ENCODE assay signal across 11 cellular contexts in genomic region chr10:8045728-8046494, GRCh38. TPM values are rescaled to one million over a fixed set of nuclear protein-coding genes. Genes with fewer than 3 reads are reported as not detected.
DNase-seq lines count a peak whose midpoint lies in the region; ATAC-seq and TF ChIP-seq lines count a peak whose summit lies in the region.
"Had no signal": no experiment of that assay in that cellular context is flagged by ENCODE, and none has a peak within 500 bp of the region (broad histone marks: within the 10 kb centered on the region; RNA-seq: fewer than 3 reads in every experiment).

No MANE protein-coding gene starts in this region.

- ATAC-seq in effector memory CD8-positive, alpha-beta T cell (replicated peaks) = no peak
- ATAC-seq in left lobe of liver (no peak), HG02798 (IDR thresholded peaks at IDR 0.05; ENCODE audit: poor library complexity, unreplicated experiment) (no peak), GM18502 (IDR thresholded peaks at IDR 0.05; ENCODE audit: poor library complexity, unreplicated experiment) (no peak), GM18870 (IDR thresholded peaks at IDR 0.05; ENCODE audit: unreplicated experiment) (no peak)
- ATAC-seq: left colon had no signal

- no peaks in the 10 kb centered on the region for H3K79me2 ChIP-seq in MM.1S (ENCODE audit: low read length)

- H4K20me1 ChIP-seq in MM.1S (ENCODE audit: insufficient read depth, low read length) = no peaks in the 10 kb centered on the region

- H3K4me1 Mint-ChIP-seq in effector memory CD8-positive, alpha-beta T cell (ENCODE audit: low read depth in 2 of 2) = peaks cover 58 to 64% of the 10 kb centered on the region in 2 donors

- no peak for TF ChIP-seq CTCF in GM06990 (IDR thresholded peaks at IDR 0.05; ENCODE audit: insufficient read depth, low read length, poor library complexity, severe bottlenecking)
- TF ChIP-seq CTCF in MM.1S (IDR thresholded peaks at IDR 0.05; ENCODE audit: low read length) = no peak

- peak overlapping the region; percentile 57 to 67 for H3K4me3 Mint-ChIP-seq in effector memory CD8-positive, alpha-beta T cell

- H3K9ac ChIP-seq in MM.1S (ENCODE audit: low read length) = peak overlapping the region; percentile 32; the same call in 1 of the 2 replicates

- H3K27me3 Mint-ChIP-seq in effector memory CD8-positive, alpha-beta T cell = peaks cover 78 to 99% of the 10 kb centered on the region in 2 donors

- no peaks in the 10 kb centered on the region for H3K4me1 ChIP-seq in MM.1S (ENCODE audit: low read length)
- H3K4me1 ChIP-seq in neuron (ENCODE audit: insufficient read depth, low read length) = peaks cover 9% of the 10 kb centered on the region

- no peak for DNase-seq in GM06990 (ENCODE audit: extremely low read depth, insufficient read length)
- no peak for DNase-seq in MM.1S
- DNase-seq in effector memory CD8-positive, alpha-beta T cell = peak in 1 of 3 experiments; percentile 11
- no peak for DNase-seq in left lobe of liver (ENCODE audit: low spot score)
- DNase-seq: left colon had no signal

- H3K36me3 Mint-ChIP-seq in effector memory CD8-positive, alpha-beta T cell (ENCODE audit: insufficient read depth) = peaks cover 55% of the 10 kb centered on the region

- H3K9me3 ChIP-seq in MM.1S (replicated peaks; ENCODE audit: insufficient read depth, low read length) (no peaks in the 10 kb centered on the region), neuron (ENCODE audit: low read length) (no peaks in the 10 kb centered on the region)
- H3K9me3 ChIP-seq: adrenal gland had no signal

- peak overlapping the region; percentile 60 for H3K4me3 ChIP-seq in GM06990 (replicated peaks; ENCODE audit: low read depth, low read length)
- H3K4me3 ChIP-seq in MM.1S (ENCODE audit: low read length) = peak overlapping the region; percentile 64
- no peak overlapping the region for H3K4me3 ChIP-seq in neuron (ENCODE audit: low read length)

- H3K9me3 Mint-ChIP-seq in effector memory CD8-positive, alpha-beta T cell = no peaks in the 10 kb centered on the region

- H3K27ac ChIP-seq in MM.1S (ENCODE audit: low read length) = no peak overlapping the region
- H3K27ac ChIP-seq: adrenal gland, epithelial cell of prostate had no signal

- H3K27ac Mint-ChIP-seq in effector memory CD8-positive, alpha-beta T cell = peak overlapping the region in 1 of 2 donors; percentile 46

- H3F3A ChIP-seq in MM.1S (ENCODE audit: insufficient read depth, low read length) = no peaks in the 10 kb centered on the region

- peak overlapping the region; percentile 81 for H3K4me2 ChIP-seq in MM.1S (ENCODE audit: low read depth, low read length)

- peak overlapping the region; percentile 88 for H2AFZ ChIP-seq in MM.1S (ENCODE audit: low read length)
- peak overlapping the region; percentile 63 for H2AFZ ChIP-seq in neuron (ENCODE audit: low read depth, low read length)

- H3K9me2 ChIP-seq in MM.1S (replicated peaks; ENCODE audit: insufficient read depth, low read length) = no peaks in the 10 kb centered on the region

- H3K36me3 ChIP-seq in GM06990 (ENCODE audit: control insufficient read depth, insufficient read depth, low read length) (no peaks in the 10 kb centered on the region), MM.1S (replicated peaks; ENCODE audit: insufficient read depth, low read length) (no peaks in the 10 kb centered on the region), neuron (ENCODE audit: insufficient read depth, low read length) (no peaks in the 10 kb centered on the region)
- H3K36me3 ChIP-seq: adrenal gland had no signal

- peaks cover 4% of the 10 kb centered on the region for H3K27me3 ChIP-seq in GM06990 (replicated peaks; ENCODE audit: control insufficient read depth, insufficient read depth, low read length)
- H3K27me3 ChIP-seq in MM.1S (replicated peaks; ENCODE audit: insufficient read depth, low read length) = peaks cover 37% of the 10 kb centered on the region
- peaks cover 97% of the 10 kb centered on the region for H3K27me3 ChIP-seq in neuron (ENCODE audit: insufficient read depth, low read length)

RNA-seq across cellular contexts. Expression of gene GATA3, which starts 8.6 kb away (rescaled TPM):
- 0.88 TPM for total RNA-seq in left lobe of liver
